In the genomic region with DNA sequence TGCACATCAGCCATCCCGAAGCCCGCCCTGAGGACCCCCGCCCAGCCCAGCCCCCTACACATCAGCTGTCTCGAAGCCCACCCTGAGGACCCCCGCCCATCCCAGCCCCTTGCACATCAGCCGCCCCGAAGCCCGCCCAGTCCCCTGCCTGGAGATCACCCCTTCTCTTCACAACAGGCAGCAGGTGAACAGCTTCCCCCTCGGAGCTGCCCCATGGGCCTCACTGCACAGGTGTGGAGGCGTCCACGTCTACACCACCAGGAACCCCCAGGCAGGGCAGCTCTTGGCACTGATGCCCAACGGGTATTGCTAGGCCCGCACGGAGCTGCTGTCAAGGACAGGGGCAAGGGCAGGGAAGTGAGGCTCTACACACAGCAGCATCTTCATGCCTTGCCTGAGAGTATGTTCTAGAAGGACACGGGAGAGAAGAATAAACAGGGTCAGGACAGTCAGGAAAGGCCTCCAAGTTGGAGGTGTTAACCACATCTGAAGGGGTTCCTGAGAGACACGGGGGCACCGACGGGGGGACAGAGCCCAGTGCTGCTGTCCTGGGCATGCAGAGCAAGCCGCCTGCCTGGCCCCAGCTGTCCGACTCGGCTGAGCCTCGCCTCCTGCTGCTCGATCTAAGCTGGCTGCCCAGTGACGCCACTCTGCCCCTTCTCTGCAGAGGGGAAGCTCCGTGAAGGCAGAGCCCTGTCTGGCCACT, we compare ENCODE assay signal across 10 cellular contexts.
DNase-seq lines count a peak whose midpoint lies in the region; ATAC-seq and TF ChIP-seq lines count a peak whose summit lies in the region.
"Had no signal": no experiment of that assay in that cellular context is flagged by ENCODE, and none has a peak within 500 bp of the region (broad histone marks: within the 10 kb centered on the region; RNA-seq: fewer than 3 reads in every experiment).

No MANE protein-coding gene starts in this region.

- in situ Hi-C loops in transverse colon (cut with MboI; ENCODE audit: low pct_ligation_motif_present in 1 of 4, low pct_unique_long_range_greater_than_20kb in 1 of 4, low sequenced_read_pairs in 3 of 4): loop anchor here in 1 of 4 donors (25.0 kb wide), 1 partner anchor 624 kb away; no protein-coding TSS in a partner anchor

- 82 to 83% methylated on average over 25 of the region's 25 CpGs for WGBS in lung, 2 donors
- 77% methylated on average over 16 of the region's 25 CpGs; no CpG with 5 or more reads in 1 of the 2 donors for WGBS in transverse colon (ENCODE audit: low coverage in 1 of 2), 2 donors

- peaks cover 2% of the 10 kb centered on the region for H3K36me3 Mint-ChIP-seq in activated naive CD8-positive, alpha-beta T cell treated with anti-CD3 and anti-CD28 coated beads for 36 hours
- peaks cover 1% of the 10 kb centered on the region for H3K36me3 Mint-ChIP-seq in activated naive CD8-positive, alpha-beta T cell treated with anti-CD3 and anti-CD28 coated beads, Interleukin-2, amount 50 U/mL, for 24 hours (ENCODE audit: low read depth)

- no peaks in the 10 kb centered on the region for H3K9me3 Mint-ChIP-seq in activated naive CD8-positive, alpha-beta T cell treated with anti-CD3 and anti-CD28 coated beads for 36 hours
- H3K9me3 Mint-ChIP-seq in activated naive CD8-positive, alpha-beta T cell treated with anti-CD3 and anti-CD28 coated beads, Interleukin-2, amount 50 U/mL, for 24 hours: no peaks in the 10 kb centered on the region

- peak overlapping the region; percentile 51 for H3K27ac ChIP-seq in angular gyrus (ENCODE audit: low read depth, low read length)
- H3K27ac ChIP-seq in lung (ENCODE audit: low read depth in 1 of 2, low read length in 1 of 2): peak overlapping the region; percentile 25 to 63
- H3K27ac ChIP-seq in transverse colon: peak overlapping the region; percentile 86 to 92 (median 88)
- no peak overlapping the region for H3K27ac ChIP-seq in SJCRH30
- no peak overlapping the region for H3K27ac ChIP-seq in OCI-LY7 (ENCODE audit: low read depth, low read length, poor library complexity, severe bottlenecking)

- no peak overlapping the region for H2AFZ ChIP-seq in OCI-LY7 (ENCODE audit: low read length)

- CTCF ChIA-PET in OCI-LY7 (lab: Charles Lee; ENCODE audit: unreplicated experiment): interaction anchor here (1.2 kb wide), 1 partner anchor 8 kb away, joined by 3 read pairs; no protein-coding TSS in a partner anchor

- no peak for DNase-seq in activated naive CD8-positive, alpha-beta T cell treated with anti-CD3 and anti-CD28 coated beads for 36 hours
- no peak for DNase-seq in activated naive CD8-positive, alpha-beta T cell treated with anti-CD3 and anti-CD28 coated beads, Interleukin-2, amount 50 U/mL, for 24 hours
- DNase-seq in lung (ENCODE audit: low spot score): no peak
- peak; percentile 11 for DNase-seq in transverse colon
- DNase-seq in SJCRH30: no peak
- no peak for DNase-seq in OCI-LY7 (ENCODE audit: low spot score)
- DNase-seq: NCI-H510A, SHP77 treated with DMSO at 0.1 percent for 48 hours had no signal

- H3K4me3 ChIP-seq in lung (no peak overlapping the region), transverse colon (no peak overlapping the region), SJCRH30 (no peak overlapping the region), OCI-LY7 (ENCODE audit: low read depth, low read length, poor library complexity, severe bottlenecking) (no peak overlapping the region)

- intact Hi-C loops in transverse colon (cut with DNase I; ENCODE audit: low total_unique reads) (no loop called here), OCI-LY7 (cut with micrococcal nuclease; ENCODE audit: unreplicated experiment) (no loop called here)

- no peak for TF ChIP-seq CTCF in lung (IDR thresholded peaks at IDR 0.05; ENCODE audit: control extremely low read depth, extremely low read depth)
- no peak for TF ChIP-seq CTCF in transverse colon (IDR thresholded peaks at IDR 0.05)
- TF ChIP-seq CTCF in OCI-LY7 (conservative IDR thresholded peaks at IDR 0.05; ENCODE audit: low read length): no peak

- H3K36me3 ChIP-seq in lung (ENCODE audit: control insufficient read depth in 2 of 2, insufficient read depth in 2 of 2, low read length in 2 of 2) (no peaks in the 10 kb centered on the region), transverse colon (no peaks in the 10 kb centered on the region), SJCRH30 (no peaks in the 10 kb centered on the region), OCI-LY7 (ENCODE audit: insufficient read depth, low read length) (no peaks in the 10 kb centered on the region)

- H3K4me2 ChIP-seq in OCI-LY7 (ENCODE audit: low read length): no peak overlapping the region

- no TSS peak for BruUV-seq in OCI-LY7 (replicated peaks; lab: Mats Ljungman, UMichigan)

- no peaks in the 10 kb centered on the region for H3K79me2 ChIP-seq in OCI-LY7 (ENCODE audit: insufficient read depth, low read depth, low read length)

- H3K4me3 Mint-ChIP-seq in activated naive CD8-positive, alpha-beta T cell treated with anti-CD3 and anti-CD28 coated beads for 36 hours: no peak overlapping the region
- H3K4me3 Mint-ChIP-seq in activated naive CD8-positive, alpha-beta T cell treated with anti-CD3 and anti-CD28 coated beads, Interleukin-2, amount 50 U/mL, for 24 hours: no peak overlapping the region

- no peak for TF ChIP-seq EP300 in transverse colon (IDR thresholded peaks at IDR 0.05; ENCODE audit: low read depth)

- ATAC-seq in activated naive CD8-positive, alpha-beta T cell treated with anti-CD3 and anti-CD28 coated beads, Interleukin-2, amount 50 U/mL, for 24 hours: no peak
- ATAC-seq in lung (ENCODE audit: insufficient read depth, low FRiP score): no peak
- no peak for ATAC-seq in HG02973 (IDR thresholded peaks at IDR 0.05; ENCODE audit: unreplicated experiment)

- peaks cover 11% of the 10 kb centered on the region for H4K20me1 ChIP-seq in OCI-LY7 (ENCODE audit: insufficient read depth, low read length)

- no peaks in the 10 kb centered on the region for H3K27me3 ChIP-seq in lung (ENCODE audit: control insufficient read depth, insufficient read depth)
- no peaks in the 10 kb centered on the region for H3K27me3 ChIP-seq in transverse colon
- H3K27me3 ChIP-seq in SJCRH30: no peaks in the 10 kb centered on the region

- peaks cover 80% of the 10 kb centered on the region for H3K4me1 Mint-ChIP-seq in activated naive CD8-positive, alpha-beta T cell treated with anti-CD3 and anti-CD28 coated beads for 36 hours
- H3K4me1 Mint-ChIP-seq in activated naive CD8-positive, alpha-beta T cell treated with anti-CD3 and anti-CD28 coated beads, Interleukin-2, amount 50 U/mL, for 24 hours: peaks cover 86% of the 10 kb centered on the region

- H3K27me3 Mint-ChIP-seq in activated naive CD8-positive, alpha-beta T cell treated with anti-CD3 and anti-CD28 coated beads for 36 hours: no peaks in the 10 kb centered on the region
- H3K27me3 Mint-ChIP-seq in activated naive CD8-positive, alpha-beta T cell treated with anti-CD3 and anti-CD28 coated beads, Interleukin-2, amount 50 U/mL, for 24 hours: peaks cover 2% of the 10 kb centered on the region

- H3K27ac Mint-ChIP-seq in activated naive CD8-positive, alpha-beta T cell treated with anti-CD3 and anti-CD28 coated beads for 36 hours: peak overlapping the region; percentile 94
- H3K27ac Mint-ChIP-seq in activated naive CD8-positive, alpha-beta T cell treated with anti-CD3 and anti-CD28 coated beads, Interleukin-2, amount 50 U/mL, for 24 hours: no peak overlapping the region

- no peaks in the 10 kb centered on the region for H3K9me2 ChIP-seq in OCI-LY7 (ENCODE audit: insufficient read depth, low read length)

- H3K9me3 ChIP-seq in lung (ENCODE audit: control insufficient read depth in 2 of 2, insufficient read depth in 1 of 2, low read length in 1 of 2): no peaks in the 10 kb centered on the region
- no peaks in the 10 kb centered on the region for H3K9me3 ChIP-seq in transverse colon
- no peaks in the 10 kb centered on the region for H3K9me3 ChIP-seq in SJCRH30 (replicated peaks)
- H3K9me3 ChIP-seq in OCI-LY7 (ENCODE audit: low read length): 0 out of 2 replicates have a peak, but pooled peaks cover 2% of the 10 kb centered on the region

- no peak for TF ChIP-seq POLR2A in transverse colon (IDR thresholded peaks at IDR 0.05)

- peaks cover 33 to 53% of the 10 kb centered on the region in 2 donors for H3K4me1 ChIP-seq in lung (ENCODE audit: control insufficient read depth in 2 of 2, insufficient read depth in 2 of 2, low read length in 2 of 2)
- peaks cover 51 to 76% (median 62%) of the 10 kb centered on the region in 4 donors for H3K4me1 ChIP-seq in transverse colon
- peaks cover 14% of the 10 kb centered on the region for H3K4me1 ChIP-seq in SJCRH30
- H3K4me1 ChIP-seq in OCI-LY7 (ENCODE audit: insufficient read depth, low read length, poor library complexity, severe bottlenecking): peaks cover 51% of the 10 kb centered on the region

- POLR2A ChIA-PET in OCI-LY7 (lab: Charles Lee): interaction anchor here (0.7 to 1.2 kb wide), 2 partner anchors 8 to 41 kb away, joined by 3 to 4 read pairs; no protein-coding TSS in a partner anchor

Comparison
In these comparisons a context has a peak if more than half of its experiments do, and no peak if none do; other contexts are left out.
1. H3K27ac ChIP-seq: peak in angular gyrus (single experiment), lung (2 of 2) and transverse colon (4 of 4); none in SJCRH30 (single experiment) and OCI-LY7 (single experiment).